15 cellular contexts compared by ENCODE assay signal in genomic region chr6:77401231-77401630, GRCh38.
DNase-seq lines count a peak whose midpoint lies in the region; ATAC-seq and TF ChIP-seq lines count a peak whose summit lies in the region.
"Had no signal": no experiment of that assay in that cellular context is flagged by ENCODE, and none has a peak within 500 bp of the region (broad histone marks: within the 10 kb centered on the region; RNA-seq: fewer than 3 reads in every experiment).

No MANE protein-coding gene starts in this region.

- TF ChIP-seq POLR2A in IMR-90 (IDR thresholded peaks at IDR 0.05; ENCODE audit: low read depth, low read length): no peak
- no peak for TF ChIP-seq POLR2A in adrenal gland (IDR thresholded peaks at IDR 0.05)

- no peak overlapping the region for H2BK120ac ChIP-seq in IMR-90 (ENCODE audit: low read depth, low read length)

- H3K9me3 Mint-ChIP-seq in activated CD4-positive, alpha-beta memory T cell treated with anti-CD3 and anti-CD28 coated beads, Interleukin-2, amount 10 ng/mL, durations not matched to agents 7 days and 5 days: peaks cover 3% of the 10 kb centered on the region
- H3K9me3 Mint-ChIP-seq: GM23338 had no signal

- no peak overlapping the region for H2AK9ac ChIP-seq in IMR-90 (replicated peaks; ENCODE audit: low read depth, low read length, poor library complexity)

- intact Hi-C loops in IMR-90 (cut with micrococcal nuclease) (no loop called here), adrenal gland (cut with DNase I) (no loop called here)

- H4K91ac ChIP-seq in IMR-90 (ENCODE audit: insufficient read depth, low read depth, low read length): no peak overlapping the region

- H3K4me2 ChIP-seq in IMR-90 (ENCODE audit: low read depth, low read length): no peak overlapping the region
- H3K4me2 ChIP-seq: GM23338 had no signal

- H4K8ac ChIP-seq in IMR-90 (ENCODE audit: low read depth in 2 of 2, low read length in 2 of 2): no peak overlapping the region

- H2BK20ac ChIP-seq in IMR-90 (ENCODE audit: low read depth, low read length): no peak overlapping the region

- dilution Hi-C loops in IMR-90 (cut with HindIII; ENCODE audit: low sequenced_read_pairs, unreplicated experiment): no loop called here

- TF ChIP-seq RAD21 in IMR-90 (IDR thresholded peaks at IDR 0.05; ENCODE audit: low read length): no peak

- no peak overlapping the region for H2AFZ ChIP-seq in IMR-90 (replicated peaks; ENCODE audit: low read length, poor library complexity)

- no peak overlapping the region for H3K9ac ChIP-seq in IMR-90 (ENCODE audit: low read depth, low read length)

- ATAC-seq in IMR-90 (ENCODE audit: low read depth) (no peak), esophagus mucosa (no peak), GM18858 (IDR thresholded peaks at IDR 0.05; ENCODE audit: unreplicated experiment) (no peak)
- ATAC-seq: GM23338 had no signal

- H3K4ac ChIP-seq in IMR-90 (ENCODE audit: low read depth, low read length): no peak overlapping the region

- no peak overlapping the region for H3K4me3 Mint-ChIP-seq in activated CD4-positive, alpha-beta memory T cell treated with anti-CD3 and anti-CD28 coated beads, Interleukin-2, amount 10 ng/mL, durations not matched to agents 7 days and 5 days
- H3K4me3 Mint-ChIP-seq: B cell; CD4-positive, alpha-beta T cell; GM23338 had no signal

- 83% methylated on average over 1 of the region's 2 CpGs; no CpG with 5 or more reads in 1 of the 2 experiments for WGBS in IMR-90 (ENCODE audit: extremely low coverage in 2 of 2, insufficient read length in 1 of 2), 2 experiments
- WGBS in adrenal gland, 4 donors: 85 to 92% (median 85%) methylated on average over 2 of the region's 2 CpGs

- H3K27ac ChIP-seq in IMR-90 (ENCODE audit: insufficient read depth, low read length) (no peak overlapping the region), adrenal gland (no peak overlapping the region)

- no peak overlapping the region for H2BK5ac ChIP-seq in IMR-90 (ENCODE audit: low read depth, low read length, poor library complexity, severe bottlenecking)

- H3K36me3 ChIP-seq in IMR-90 (ENCODE audit: control insufficient read depth, insufficient read depth, low read length) (no peaks in the 10 kb centered on the region), adrenal gland (replicated peaks in 1 of 2) (no peaks in the 10 kb centered on the region)

- no peak overlapping the region for H2BK15ac ChIP-seq in IMR-90 (ENCODE audit: low read depth, low read length)

- in situ Hi-C loops in IMR-90 (cut with MboI; ENCODE audit: low sequenced_read_pairs): no loop called here

- H3K14ac ChIP-seq in IMR-90 (replicated peaks; ENCODE audit: low read depth, low read length): 0 out of 2 replicates have a peak overlapping the region, but pooled peaks have one; percentile 7

- H3K27me3 ChIP-seq in IMR-90 (ENCODE audit: control insufficient read depth, insufficient read depth, low read length) (no peaks in the 10 kb centered on the region), adrenal gland (no peaks in the 10 kb centered on the region)

- H3K9me1 ChIP-seq in IMR-90 (ENCODE audit: insufficient read depth, low read length): no peaks in the 10 kb centered on the region; the same call in 1 of the 2 replicates

- DNase-seq in ELR (ENCODE audit: low read depth): peak; percentile 23
- DNase-seq in IMR-90: no peak
- peak; percentile 43 for DNase-seq in epithelial cell of esophagus (ENCODE audit: low read depth)
- no peak for DNase-seq in activated CD4-positive, alpha-beta memory T cell treated with anti-CD3 and anti-CD28 coated beads, Interleukin-2, amount 10 ng/mL, durations not matched to agents 7 days and 5 days
- DNase-seq in adrenal gland: no peak
- DNase-seq: C1 segment of cervical spinal cord; Calu3; CD4-positive, alpha-beta T cell; DMS79; GF-D8; H7 had no signal

- CTCF ChIA-PET in IMR-90 (lab: Yijun Ruan, JAX): interaction anchor here (0.7 kb wide), 1 partner anchor 32 kb away, joined by 3 read pairs; no protein-coding TSS in a partner anchor
- CTCF ChIA-PET in activated CD4-positive, alpha-beta memory T cell treated with anti-CD3 and anti-CD28 coated beads, Interleukin-2, amount 10 ng/mL, durations not matched to agents 7 days and 5 days (lab: Charles Lee): no interaction called here

- H2AK5ac ChIP-seq in IMR-90 (ENCODE audit: low read depth, low read length): no peak overlapping the region

- H3K56ac ChIP-seq in IMR-90 (ENCODE audit: extremely low read depth, insufficient read depth, low read length): no peak overlapping the region

- TF ChIP-seq CTCF in IMR-90 (conservative IDR thresholded peaks at IDR 0.05; ENCODE audit: low read depth, low read length): no peak
- TF ChIP-seq CTCF in epithelial cell of esophagus (IDR thresholded peaks at IDR 0.05; ENCODE audit: insufficient read depth, low read depth, low read length, missing control alignments): no peak
- no peak for TF ChIP-seq CTCF in adrenal gland (IDR thresholded peaks at IDR 0.05)

- H3K9me3 ChIP-seq in IMR-90 (ENCODE audit: control insufficient read depth, insufficient read depth, low read length) (no peaks in the 10 kb centered on the region), adrenal gland (replicated peaks in 1 of 3) (no peaks in the 10 kb centered on the region)

- no peak overlapping the region for H3K27ac Mint-ChIP-seq in activated CD4-positive, alpha-beta memory T cell treated with anti-CD3 and anti-CD28 coated beads, Interleukin-2, amount 10 ng/mL, durations not matched to agents 7 days and 5 days
- H3K27ac Mint-ChIP-seq: B cell; CD4-positive, alpha-beta T cell; GM23338 had no signal

- no peaks in the 10 kb centered on the region for H3K4me1 Mint-ChIP-seq in activated CD4-positive, alpha-beta memory T cell treated with anti-CD3 and anti-CD28 coated beads, Interleukin-2, amount 10 ng/mL, durations not matched to agents 7 days and 5 days
- H3K4me1 Mint-ChIP-seq: B cell had no signal

- no peaks in the 10 kb centered on the region for H3K4me1 ChIP-seq in IMR-90 (ENCODE audit: control insufficient read depth, insufficient read depth, low read length)
- H3K4me1 ChIP-seq in adrenal gland (replicated peaks in 1 of 2): no peaks in the 10 kb centered on the region

- BruUV-seq in IMR-90 (replicated peaks; lab: Mats Ljungman, UMichigan): no TSS peak

- no peak overlapping the region for H3K4me3 ChIP-seq in IMR-90 (ENCODE audit: insufficient read depth, low read depth, low read length)
- H3K4me3 ChIP-seq in epithelial cell of esophagus (ENCODE audit: low read length): no peak overlapping the region
- no peak overlapping the region for H3K4me3 ChIP-seq in adrenal gland
- H3K4me3 ChIP-seq: GM23338 had no signal

- no peaks in the 10 kb centered on the region for H3K36me3 Mint-ChIP-seq in activated CD4-positive, alpha-beta memory T cell treated with anti-CD3 and anti-CD28 coated beads, Interleukin-2, amount 10 ng/mL, durations not matched to agents 7 days and 5 days (ENCODE audit: low read depth)

- no peak overlapping the region for H3K23ac ChIP-seq in IMR-90 (ENCODE audit: low read depth, low read length)

- H4K5ac ChIP-seq in IMR-90 (ENCODE audit: low read depth, low read length): no peak overlapping the region

- no peak overlapping the region for H3K18ac ChIP-seq in IMR-90 (ENCODE audit: low read depth, low read length)

- no peaks in the 10 kb centered on the region for H3K27me3 Mint-ChIP-seq in activated CD4-positive, alpha-beta memory T cell treated with anti-CD3 and anti-CD28 coated beads, Interleukin-2, amount 10 ng/mL, durations not matched to agents 7 days and 5 days
- H3K27me3 Mint-ChIP-seq: B cell; CD4-positive, alpha-beta T cell had no signal

- no peaks in the 10 kb centered on the region for H4K20me1 ChIP-seq in IMR-90 (ENCODE audit: insufficient read depth, low read length)

- POLR2A ChIA-PET in IMR-90 (lab: Charles Lee; ENCODE audit: unreplicated experiment): no interaction called here
- POLR2A ChIA-PET in activated CD4-positive, alpha-beta memory T cell treated with anti-CD3 and anti-CD28 coated beads, Interleukin-2, amount 10 ng/mL, durations not matched to agents 7 days and 5 days (lab: Charles Lee): no interaction called here

- no peaks in the 10 kb centered on the region for H3K79me1 ChIP-seq in IMR-90 (ENCODE audit: low read depth in 1 of 2, low read length in 2 of 2)

TF ChIP-seq in IMR-90, 13 proteins besides CTCF, POLR2A, EP300 and RAD21:
- TF ChIP-seq FOS (IDR thresholded peaks at IDR 0.05; ENCODE audit: low read depth, low read length) (no peak), SMC3 (IDR thresholded peaks at IDR 0.05; ENCODE audit: low read depth, low read length) (no peak), ELK1 (IDR thresholded peaks at IDR 0.05; ENCODE audit: borderline replicate concordance, low read depth, low read length) (no peak), CEBPB (IDR thresholded peaks at IDR 0.05; ENCODE audit: low read depth, low read length) (no peak), RCOR1 (IDR thresholded peaks at IDR 0.05; ENCODE audit: insufficient replicate concordance, low read length) (no peak), CHD1 (IDR thresholded peaks at IDR 0.05; ENCODE audit: low read depth, low read length) (no peak), RFX5 (IDR thresholded peaks at IDR 0.05; ENCODE audit: low read depth, low read length) (no peak), MAZ (IDR thresholded peaks at IDR 0.05; ENCODE audit: borderline replicate concordance, low read depth, low read length) (no peak), MAFK (IDR thresholded peaks at IDR 0.05; ENCODE audit: low read depth, low read length) (no peak), BHLHE40 (IDR thresholded peaks at IDR 0.05; ENCODE audit: low read depth, low read length) (no peak; the same call in 1 of the 2 replicates), MXI1 (IDR thresholded peaks at IDR 0.05; ENCODE audit: borderline replicate concordance, low read depth, low read length) (no peak), NFE2L2 (IDR thresholded peaks at IDR 0.05; ENCODE audit: low read depth, low read length) (no peak)
TF ChIP-seq in IMR-90: peak in this region for 0.

Comparison
In these comparisons a context has a peak if more than half of its experiments do, and no peak if none do; other contexts are left out.
1. DNase-seq: peak in ELR (single experiment) and epithelial cell of esophagus (single experiment); none in IMR-90 (single experiment), activated CD4-positive, alpha-beta memory T cell treated with anti-CD3 and anti-CD28 coated beads, Interleukin-2, amount 10 ng/mL, durations not matched to agents 7 days and 5 days (single experiment) and adrenal gland (0 of 7).